Comparison of ENCODE assay signal across 1 cellular context in genomic region chr11:72981067-72981466, GRCh38.
TF ChIP-seq lines count a peak whose summit lies in the region.

No MANE protein-coding gene starts in this region.

TF ChIP-seq in HepG2, 621 proteins besides CTCF, POLR2A, EP300 and RAD21 (continued from another document):
- TF ChIP-seq, protein P1, sequence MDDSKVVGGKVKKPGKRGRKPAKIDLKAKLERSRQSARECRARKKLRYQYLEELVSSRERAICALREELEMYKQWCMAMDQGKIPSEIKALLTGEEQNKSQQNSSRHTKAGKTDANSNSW (CRISPR knock-in tag; IDR thresholded peaks at IDR 0.05; ENCODE audit: borderline replicate concordance), result no peak
- no peak for TF ChIP-seq ZNF710 (CRISPR knock-in tag; IDR thresholded peaks at IDR 0.05; ENCODE audit: borderline replicate concordance)
- no peak for TF ChIP-seq RARA (CRISPR knock-in tag; IDR thresholded peaks at IDR 0.05)
- TF ChIP-seq AKAP8 (CRISPR knock-in tag; IDR thresholded peaks at IDR 0.05), result no peak
- TF ChIP-seq KLF15 (CRISPR knock-in tag; IDR thresholded peaks at IDR 0.05; ENCODE audit: borderline replicate concordance), result no peak
TF ChIP-seq in HepG2: peak in this region for 0.
